15 cellular contexts compared by ENCODE assay signal in genomic region chr6:34227656-34228421, GRCh38. TPM values are rescaled to one million over a fixed set of nuclear protein-coding genes. Genes with fewer than 3 reads are reported as not detected.
A peak's percentile ranks its signal among the peaks of the same experiment; 100 is the strongest.
DNase-seq lines count a peak whose midpoint lies in the region; ATAC-seq and TF ChIP-seq lines count a peak whose summit lies in the region.
"Had no signal": no experiment of that assay in that cellular context is flagged by ENCODE, and none has a peak within 500 bp of the region (broad histone marks: within the 10 kb centered on the region; RNA-seq: fewer than 3 reads in every experiment).

No MANE protein-coding gene starts in this region.

- H3K9me3 ChIP-seq in BLaER1 treated with 17β-estradiol and CSF1 and Interleukin-3, amounts not matched to agents 10 nM and 100 nM (replicated peaks in 1 of 11) = peaks cover 0 to 7% (median 0%) of the 10 kb centered on the region in 11 experiments; a peak in 2 of 22 replicates
- H3K9me3 ChIP-seq in HUES64 (ENCODE audit: insufficient read depth, low read depth, low read length) = no peaks in the 10 kb centered on the region
- H3K9me3 ChIP-seq: SK-N-SH had no signal

- ATAC-seq in foreskin keratinocyte = no peak
- ATAC-seq in HG03520 (IDR thresholded peaks at IDR 0.05; ENCODE audit: unreplicated experiment) = no peak
- no peak for ATAC-seq in GM18498 (IDR thresholded peaks at IDR 0.05; ENCODE audit: unreplicated experiment)
- ATAC-seq: left colon had no signal

- H3K4me3 ChIP-seq in BLaER1 treated with 17β-estradiol and CSF1 and Interleukin-3, amounts not matched to agents 10 nM and 100 nM = peak overlapping the region in 1 of 10 experiments; percentile 52; a peak in 2 of 20 replicates
- H3K4me3 ChIP-seq in HUES64 (ENCODE audit: low read length) = no peak overlapping the region

- TF ChIP-seq CTCF in VCaP (conservative IDR thresholded peaks at IDR 0.05) (no peak), foreskin keratinocyte (conservative IDR thresholded peaks at IDR 0.05) (no peak)

- 84% methylated on average over 18 of the region's 18 CpGs for WGBS in HUES64

- H3K4me1 ChIP-seq in BLaER1 treated with 17β-estradiol and CSF1 and Interleukin-3, amounts not matched to agents 10 nM and 100 nM = peaks cover 45 to 86% (median 72%) of the 10 kb centered on the region in 10 experiments
- H3K4me1 ChIP-seq in HUES64 (ENCODE audit: insufficient read depth, low read length) (peaks cover 33% of the 10 kb centered on the region), foreskin keratinocyte (peaks cover 8% of the 10 kb centered on the region)

- DNase-seq in kidney glomerular epithelial cell (lab: John Stamatoyannopoulos, UW) (peak; percentile 28), foreskin keratinocyte (no peak), SIG-M5 treated with dmso at 0.1 percent for 504 hours (lab: John Stamatoyannopoulos, UW; ENCODE audit: unreplicated experiment) (no peak)
- DNase-seq: activated CD4-positive, alpha-beta T cell treated with anti-CD3 and anti-CD28 coated beads, Interleukin-2, amount 10 ng/mL, durations not matched to agents 7 days and 5 days; central memory CD4-positive, alpha-beta T cell; DMS79 treated with DMSO at 0.1 percent for 48 hours; left colon; NCI-H774; nephron progenitor cell; SK-N-SH had no signal

- H3K9ac ChIP-seq in BLaER1 treated with 17β-estradiol and CSF1 and Interleukin-3, amounts not matched to agents 10 nM and 100 nM = peak overlapping the region in 10 of 11 experiments; percentile 35 to 70 (median 62); a peak in 14 of 22 replicates
- H3K9ac ChIP-seq in HUES64 (ENCODE audit: low read depth, low read length) = peak overlapping the region; percentile 54; the same call in 1 of the 2 replicates
- H3K9ac ChIP-seq: SK-N-SH had no signal

- peak overlapping the region; percentile 46 to 98 (median 81); a peak in 21 of 22 replicates for H3K27ac ChIP-seq in BLaER1 treated with 17β-estradiol and CSF1 and Interleukin-3, amounts not matched to agents 10 nM and 100 nM
- peak overlapping the region; percentile 77 for H3K27ac ChIP-seq in HUES64 (ENCODE audit: low read depth, low read length)
- H3K27ac ChIP-seq in VCaP = peak overlapping the region; percentile 100; the same call in 1 of the 2 replicates
- H3K27ac ChIP-seq in foreskin keratinocyte = no peak overlapping the region

- H3K36me3 ChIP-seq in BLaER1 treated with 17β-estradiol and CSF1 and Interleukin-3, amounts not matched to agents 10 nM and 100 nM = no peaks in the 10 kb centered on the region
- H3K36me3 ChIP-seq in HUES64 (ENCODE audit: insufficient read depth, low read length) = no peaks in the 10 kb centered on the region

- H4K20me1 ChIP-seq in BLaER1 treated with 17β-estradiol and CSF1 and Interleukin-3, amounts not matched to agents 10 nM and 100 nM = no peaks in the 10 kb centered on the region

- no peaks in the 10 kb centered on the region for H3K27me3 ChIP-seq in BLaER1 treated with 17β-estradiol and CSF1 and Interleukin-3, amounts not matched to agents 10 nM and 100 nM
- H3K27me3 ChIP-seq in HUES64 (ENCODE audit: insufficient read depth, low read length) (no peaks in the 10 kb centered on the region), foreskin keratinocyte (no peaks in the 10 kb centered on the region)

- H3K4me2 ChIP-seq in BLaER1 treated with 17β-estradiol and CSF1 and Interleukin-3, amounts not matched to agents 10 nM and 100 nM = peak overlapping the region; percentile 47 to 95 (median 78)
- H3K4me2 ChIP-seq: SK-N-SH had no signal

RNA-seq across cellular contexts. Expression of gene HMGA1, which starts 8.8 kb away (rescaled TPM):
- polyA plus RNA-seq in HUES64 (2013, experiment 1 of 2) = 2,125 TPM
- polyA plus RNA-seq in HUES64 (2013, experiment 2 of 2) = 2,161 TPM
- total RNA-seq in foreskin keratinocyte = 534 and 554 TPM in 2 replicates
- 907 and 927 TPM in 2 replicates for polyA plus RNA-seq in foreskin keratinocyte

RNA-seq across cellular contexts. Expression of gene SMIM29, which starts 21.0 kb away (rescaled TPM):
- polyA plus RNA-seq in HUES64 (2013, experiment 1 of 2) = 5.7 TPM
- polyA plus RNA-seq in HUES64 (2013, experiment 2 of 2) = 5.8 TPM
- total RNA-seq in foreskin keratinocyte = 47.8 and 62.3 TPM in 2 replicates
- polyA plus RNA-seq in foreskin keratinocyte = 63.3 and 83.1 TPM in 2 replicates
